In the genomic region with DNA sequence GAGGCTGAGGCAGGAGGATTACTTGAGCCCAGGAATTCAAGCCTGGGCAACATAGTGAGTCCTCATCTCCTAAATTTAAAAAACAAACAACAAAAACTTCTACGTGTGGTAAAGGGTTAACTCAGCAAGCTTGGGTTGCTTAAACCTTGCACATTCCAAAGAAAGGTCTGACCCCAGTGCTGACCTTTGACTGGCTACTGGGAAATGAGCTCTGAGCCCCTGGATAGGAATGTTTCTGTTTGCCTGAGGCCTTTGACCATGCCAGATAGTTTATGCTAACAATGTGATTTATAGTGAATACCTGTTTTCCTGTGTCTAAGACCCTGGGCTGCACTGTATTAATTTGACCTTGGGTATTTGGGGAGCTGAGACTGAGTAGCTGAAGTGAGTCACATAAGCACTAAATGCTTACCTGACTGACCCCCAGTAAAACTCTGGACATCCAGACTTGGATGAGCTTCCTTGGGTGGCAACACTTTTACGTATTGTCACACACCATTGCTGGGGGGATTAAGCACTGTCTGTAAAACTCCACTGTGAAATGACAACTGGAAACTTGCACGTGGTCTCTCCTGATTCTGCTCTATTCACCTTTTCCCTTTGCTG, we compare ENCODE assay signal across 16 cellular contexts. TPM values are rescaled to one million over a fixed set of nuclear protein-coding genes. Genes with fewer than 3 reads are reported as not detected.
DNase-seq lines count a peak whose midpoint lies in the region; ATAC-seq and TF ChIP-seq lines count a peak whose summit lies in the region.
"Had no signal": no experiment of that assay in that cellular context is flagged by ENCODE, and none has a peak within 500 bp of the region (broad histone marks: within the 10 kb centered on the region; RNA-seq: fewer than 3 reads in every experiment).

No MANE protein-coding gene starts in this region.

- in situ Hi-C loops in Caki2 (cut with HindIII; ENCODE audit: low pct_unique_long_range_greater_than_20kb, low sequenced_read_pairs), result no loop called here

- intact Hi-C loops in right lobe of liver (cut with DNase I) (no loop called here), psoas muscle (cut with DNase I) (no loop called here)

- H3K36me3 ChIP-seq in HUES48 (ENCODE audit: control insufficient read depth, insufficient read depth, low read length) (peaks cover 7% of the 10 kb centered on the region; the same call in 1 of the 2 replicates), right lobe of liver (peaks cover 0 to 13% (median 0%) of the 10 kb centered on the region in 4 donors), psoas muscle (ENCODE audit: insufficient read depth in 1 of 2, low read depth in 1 of 2) (peaks cover 0 to 27% of the 10 kb centered on the region in 2 donors)

- no peaks in the 10 kb centered on the region for H3K27me3 ChIP-seq in HUES48 (ENCODE audit: control insufficient read depth, insufficient read depth, low read length)
- no peaks in the 10 kb centered on the region for H3K27me3 ChIP-seq in right lobe of liver
- no peaks in the 10 kb centered on the region for H3K27me3 ChIP-seq in psoas muscle (ENCODE audit: insufficient read depth in 3 of 3, low read length in 2 of 3)
- H3K27me3 ChIP-seq: stomach had no signal

- peaks cover 28% of the 10 kb centered on the region for H3K4me1 ChIP-seq in HUES48 (ENCODE audit: control insufficient read depth, insufficient read depth, low read length)
- peaks cover 0 to 68% (median 35%) of the 10 kb centered on the region in 4 donors for H3K4me1 ChIP-seq in right lobe of liver
- peaks cover 18% of the 10 kb centered on the region for H3K4me1 ChIP-seq in psoas muscle

- WGBS in right lobe of liver (ENCODE audit: insufficient coverage, low coverage, low lambda C conversion rate, missing lambda C conversion rate), result 21% methylated on average over 3 of the region's 3 CpGs
- 49 to 58% (median 52%) methylated on average over 3 of the region's 3 CpGs for WGBS in psoas muscle, 3 donors

- no peak for TF ChIP-seq POLR2A in right lobe of liver (IDR thresholded peaks at IDR 0.05)

- TF ChIP-seq CTCF in right lobe of liver (IDR thresholded peaks at IDR 0.05) (no peak), GM10266 (IDR thresholded peaks at IDR 0.05; ENCODE audit: control insufficient read depth, insufficient read depth, low read depth, missing control alignments) (no peak), psoas muscle (IDR thresholded peaks at IDR 0.05) (no peak)

- ATAC-seq in right lobe of liver (peak; percentile 76 to 87 (median 83)), psoas muscle (no peak)
- ATAC-seq: mucosa of descending colon had no signal

- peak; percentile 50 for DNase-seq in Caki2 (ENCODE audit: low read depth)
- peak; percentile 83 for DNase-seq in ecto neural progenitor cell (ENCODE audit: low spot score)
- DNase-seq in right lobe of liver, result peak; percentile 42 to 76 (median 59)
- DNase-seq in NCI-H524 (lab: John Stamatoyannopoulos, UW), result no peak
- no peak for DNase-seq in KG1 (lab: John Stamatoyannopoulos, UW)
- DNase-seq in GM10266 (ENCODE audit: extremely low spot score), result no peak
- no peak for DNase-seq in psoas muscle
- DNase-seq: activated CD4-positive, alpha-beta T cell treated with anti-CD3 and anti-CD28 coated beads, Interleukin-2, amount 10 ng/mL, durations not matched to agents 7 days and 5 days; activated CD8-positive, alpha-beta memory T cell treated with anti-CD3 and anti-CD28 coated beads, Interleukin-2, amount 50 U/mL, for 48 hours; kidney glomerular epithelial cell; mucosa of descending colon; NCI-H1417; NCI-H2171; stimulated activated CD4-positive, alpha-beta T cell treated with anti-CD3 and anti-CD28 coated beads, Interleukin-1b, Interleukin-23, amount 100 ng/mL, for 48 hours; stomach had no signal

- peak overlapping the region; percentile 82 for H3K27ac ChIP-seq in HUES48 (ENCODE audit: low read depth, low read length)
- H3K27ac ChIP-seq in right lobe of liver, result peak overlapping the region; percentile 33 to 80 (median 60)
- H3K27ac ChIP-seq in psoas muscle, result no peak overlapping the region
- H3K27ac ChIP-seq: stomach had no signal

- no peaks in the 10 kb centered on the region for H3K9me3 ChIP-seq in HUES48 (ENCODE audit: control insufficient read depth, insufficient read depth, low read length)
- no peaks in the 10 kb centered on the region for H3K9me3 ChIP-seq in right lobe of liver
- H3K9me3 ChIP-seq in psoas muscle, result peaks cover 3% of the 10 kb centered on the region
- H3K9me3 ChIP-seq: mucosa of descending colon, stomach had no signal

- H3K4me3 ChIP-seq in HUES48 (ENCODE audit: low read depth, low read length) (no peak overlapping the region), right lobe of liver (no peak overlapping the region), psoas muscle (no peak overlapping the region)
- H3K4me3 ChIP-seq: mucosa of descending colon, stomach had no signal

- H3K9ac ChIP-seq in HUES48 (ENCODE audit: low read depth, low read length), result no peak overlapping the region

RNA-seq across cellular contexts. Expression of a gene that starts 20.7 kb away (rescaled TPM):
- 28.7 and 31.9 TPM in 2 replicates for total RNA-seq in Caki2 (2014; rRNA removed; shearing (Covaris generic); ENCODE audit: low replicate concordance)
- total RNA-seq in right lobe of liver, result 10 to 100 TPM; 37.8 to 46.4 (median 40.1) TPM
- total RNA-seq in psoas muscle, result 10 to 100 TPM; 15.8 to 31.0 (median 19.6) TPM
- 10 to 100 TPM; 13.3 to 26.4 (median 14.6) TPM for polyA plus RNA-seq in psoas muscle

Comparison
In these comparisons a context has a peak if more than half of its experiments do, and no peak if none do; other contexts are left out.
1. DNase-seq: peak in Caki2 (single experiment), ecto neural progenitor cell (single experiment) and right lobe of liver (3 of 3); none in NCI-H524 (0 of 2), KG1 (single experiment), GM10266 (single experiment) and psoas muscle (0 of 2).
2. ATAC-seq: peak in right lobe of liver (4 of 4); none in psoas muscle (0 of 4).